ENCODE assay signal across 1 cellular context in genomic region chr9:73132034-73132776, GRCh38.
A peak's percentile ranks its signal among the peaks of the same experiment; 100 is the strongest.
TF ChIP-seq lines count a peak whose summit lies in the region.

No MANE protein-coding gene starts in this region.

TF ChIP-seq in GM12878, 131 proteins besides CTCF, POLR2A, EP300 and RAD21 (continued from another document and continues in another):
- TF ChIP-seq CEBPZ (IDR thresholded peaks at IDR 0.05; ENCODE audit: low read depth, low read length) (no peak), PML (IDR thresholded peaks at IDR 0.05; ENCODE audit: low read length) (no peak), SP1 (IDR thresholded peaks at IDR 0.05; ENCODE audit: low read depth, low read length) (no peak), HDAC2 (IDR thresholded peaks at IDR 0.05) (no peak), PAX8 (IDR thresholded peaks at IDR 0.05) (no peak), ZBED1 (IDR thresholded peaks at IDR 0.05; ENCODE audit: borderline replicate concordance) (no peak), MEF2B (IDR thresholded peaks at IDR 0.05; ENCODE audit: partially characterized antibody, poor library complexity, severe bottlenecking) (no peak), BHLHE40 (IDR thresholded peaks at IDR 0.05; ENCODE audit: borderline replicate concordance in 1 of 2, low read depth in 2 of 2, low read length in 1 of 2) (no peak), STAT1 (conservative IDR thresholded peaks at IDR 0.05) (no peak), PRDM15 (CRISPR knock-in tag; IDR thresholded peaks at IDR 0.05) (no peak), TCF12 (IDR thresholded peaks at IDR 0.05; ENCODE audit: low read depth, low read length) (no peak), ZZZ3 (IDR thresholded peaks at IDR 0.05; ENCODE audit: control insufficient read depth, insufficient read length, low read depth) (no peak), BCL3 (IDR thresholded peaks at IDR 0.05; ENCODE audit: borderline replicate concordance, insufficient read depth, low read depth, low read length, poor library complexity, severe bottlenecking) (no peak), CEBPB (IDR thresholded peaks at IDR 0.05; ENCODE audit: borderline replicate concordance in 1 of 2, low read depth in 2 of 2, low read length in 2 of 2) (no peak), HCFC1 (IDR thresholded peaks at IDR 0.05; ENCODE audit: low read length) (no peak), FOXM1 (IDR thresholded peaks at IDR 0.05; ENCODE audit: low read depth, low read length) (no peak), GATAD2B (conservative IDR thresholded peaks at IDR 0.05; ENCODE audit: low read depth) (no peak), ZNF207 (IDR thresholded peaks at IDR 0.05; ENCODE audit: borderline replicate concordance) (no peak), EZH2 (IDR thresholded peaks at IDR 0.05; ENCODE audit: borderline replicate concordance, control insufficient read depth, low read depth, low read length) (no peak), CREM (IDR thresholded peaks at IDR 0.05; ENCODE audit: low read depth) (0 out of 2 replicates have a peak, but pooled peaks have one; percentile 3), HSF1 (IDR thresholded peaks at IDR 0.05; ENCODE audit: low read depth, low read length) (no peak), NRF1 (conservative IDR thresholded peaks at IDR 0.05; ENCODE audit: low read depth, low read length) (no peak), CUX1 (IDR thresholded peaks at IDR 0.05; ENCODE audit: insufficient replicate concordance, low read depth, low read length) (no peak), CHD2 (IDR thresholded peaks at IDR 0.05; ENCODE audit: borderline replicate concordance, low read depth, low read length) (no peak), KLF5 (IDR thresholded peaks at IDR 0.05; ENCODE audit: partially characterized antibody) (no peak), BACH1 (IDR thresholded peaks at IDR 0.05; ENCODE audit: borderline replicate concordance) (no peak), CREB1 (IDR thresholded peaks at IDR 0.05; ENCODE audit: low read depth) (0 out of 2 replicates have a peak, but pooled peaks have one; percentile 6), ZBTB33 (IDR thresholded peaks at IDR 0.05) (no peak), ZNF592 (IDR thresholded peaks at IDR 0.05) (no peak), HDAC6 (IDR thresholded peaks at IDR 0.05; ENCODE audit: unreplicated experiment) (no peak), MTA3 (IDR thresholded peaks at IDR 0.05; ENCODE audit: borderline replicate concordance, low read length) (no peak), E2F4 (IDR thresholded peaks at IDR 0.05; ENCODE audit: low read depth, low read length) (no peak), SUPT20H (IDR thresholded peaks at IDR 0.05; ENCODE audit: borderline replicate concordance, control insufficient read depth, low read depth, low read length) (no peak), LARP7 (IDR thresholded peaks at IDR 0.05) (no peak), MXI1 (IDR thresholded peaks at IDR 0.05; ENCODE audit: low read depth, low read length) (no peak), NR2F1 (conservative IDR thresholded peaks at IDR 0.05) (no peak), MEF2A (IDR thresholded peaks at IDR 0.05; ENCODE audit: insufficient read depth, low read depth, low read length) (no peak)
